In the genomic region with DNA sequence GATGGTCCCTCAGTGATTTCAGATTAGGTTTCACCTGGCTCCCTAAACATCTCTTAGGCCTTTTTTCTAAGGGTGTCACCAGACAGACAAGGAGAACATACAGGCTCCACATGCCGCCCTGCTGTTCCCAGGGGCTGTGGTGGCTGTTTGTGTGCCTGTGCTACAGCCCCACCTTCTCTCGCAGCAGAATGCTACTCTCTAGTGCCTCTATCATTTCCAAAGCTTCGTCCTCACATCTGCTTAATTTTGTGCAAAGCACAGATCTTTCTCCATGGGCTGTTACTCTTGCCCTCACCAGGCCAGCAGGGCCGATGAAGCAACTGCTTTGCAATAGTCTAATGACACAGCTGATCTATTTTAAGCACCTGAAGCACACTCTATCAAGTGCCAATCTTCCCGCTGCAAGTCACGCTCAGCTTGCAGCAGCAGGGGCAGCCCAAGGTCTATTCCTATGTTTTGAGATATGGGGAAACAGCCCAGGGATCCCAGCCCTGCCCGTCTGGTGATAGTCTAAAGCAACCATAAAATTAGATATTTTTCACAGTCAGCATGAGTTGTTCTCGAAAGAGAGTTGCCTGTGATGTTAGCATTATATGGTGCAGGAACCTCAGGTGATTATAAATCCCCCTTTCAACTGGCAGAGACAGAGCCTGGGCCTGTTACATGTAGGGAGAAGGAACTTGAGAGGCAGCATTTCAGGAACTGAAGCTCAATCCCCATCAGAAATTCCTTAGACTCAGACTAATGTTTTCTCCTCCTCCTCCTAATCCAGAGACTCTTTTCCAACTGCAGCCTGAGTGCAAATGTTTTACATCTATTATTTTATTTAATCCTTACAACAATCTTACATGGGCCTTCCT, we compare ENCODE assay signal across 1 cellular context.
TF ChIP-seq lines count a peak whose summit lies in the region.

No MANE protein-coding gene starts in this region.

TF ChIP-seq in K562, 482 proteins besides CTCF, POLR2A, EP300 and RAD21 (continued from another document and continues in another):
- no peak for TF ChIP-seq ZHX1 (conservative IDR thresholded peaks at IDR 0.05; ENCODE audit: low read length)
- TF ChIP-seq ZNF785 (CRISPR knock-in tag; IDR thresholded peaks at IDR 0.05), result no peak
- no peak for TF ChIP-seq CSDE1 (IDR thresholded peaks at IDR 0.05)
- no peak for TF ChIP-seq ZNF707 (CRISPR knock-in tag; conservative IDR thresholded peaks at IDR 0.05)
- peak; percentile 64 for TF ChIP-seq CXXC5 (CRISPR knock-in tag; IDR thresholded peaks at IDR 0.05)
- no peak for TF ChIP-seq SRSF9 (IDR thresholded peaks at IDR 0.05; ENCODE audit: borderline replicate concordance, low read depth, low read length)
- TF ChIP-seq ZNF830 (CRISPR knock-in tag; IDR thresholded peaks at IDR 0.05), result no peak
- TF ChIP-seq ESRRA (IDR thresholded peaks at IDR 0.05; ENCODE audit: borderline replicate concordance, low read depth), result no peak
- TF ChIP-seq, protein P1, sequence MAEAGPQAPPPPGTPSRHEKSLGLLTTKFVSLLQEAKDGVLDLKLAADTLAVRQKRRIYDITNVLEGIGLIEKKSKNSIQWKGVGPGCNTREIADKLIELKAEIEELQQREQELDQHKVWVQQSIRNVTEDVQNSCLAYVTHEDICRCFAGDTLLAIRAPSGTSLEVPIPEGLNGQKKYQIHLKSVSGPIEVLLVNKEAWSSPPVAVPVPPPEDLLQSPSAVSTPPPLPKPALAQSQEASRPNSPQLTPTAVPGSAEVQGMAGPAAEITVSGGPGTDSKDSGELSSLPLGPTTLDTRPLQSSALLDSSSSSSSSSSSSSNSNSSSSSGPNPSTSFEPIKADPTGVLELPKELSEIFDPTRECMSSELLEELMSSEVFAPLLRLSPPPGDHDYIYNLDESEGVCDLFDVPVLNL (CRISPR knock-in tag; IDR thresholded peaks at IDR 0.05; ENCODE audit: low read depth), result no peak
- no peak for TF ChIP-seq CHCHD3 (CRISPR knock-in tag; IDR thresholded peaks at IDR 0.05)
- TF ChIP-seq, protein P2, sequence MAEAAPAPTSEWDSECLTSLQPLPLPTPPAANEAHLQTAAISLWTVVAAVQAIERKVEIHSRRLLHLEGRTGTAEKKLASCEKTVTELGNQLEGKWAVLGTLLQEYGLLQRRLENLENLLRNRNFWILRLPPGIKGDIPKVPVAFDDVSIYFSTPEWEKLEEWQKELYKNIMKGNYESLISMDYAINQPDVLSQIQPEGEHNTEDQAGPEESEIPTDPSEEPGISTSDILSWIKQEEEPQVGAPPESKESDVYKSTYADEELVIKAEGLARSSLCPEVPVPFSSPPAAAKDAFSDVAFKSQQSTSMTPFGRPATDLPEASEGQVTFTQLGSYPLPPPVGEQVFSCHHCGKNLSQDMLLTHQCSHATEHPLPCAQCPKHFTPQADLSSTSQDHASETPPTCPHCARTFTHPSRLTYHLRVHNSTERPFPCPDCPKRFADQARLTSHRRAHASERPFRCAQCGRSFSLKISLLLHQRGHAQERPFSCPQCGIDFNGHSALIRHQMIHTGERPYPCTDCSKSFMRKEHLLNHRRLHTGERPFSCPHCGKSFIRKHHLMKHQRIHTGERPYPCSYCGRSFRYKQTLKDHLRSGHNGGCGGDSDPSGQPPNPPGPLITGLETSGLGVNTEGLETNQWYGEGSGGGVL (CRISPR knock-in tag; IDR thresholded peaks at IDR 0.05), result no peak
- TF ChIP-seq PTBP1 (IDR thresholded peaks at IDR 0.05; ENCODE audit: low read depth, low read length), result no peak
- no peak for TF ChIP-seq KDM1A (IDR thresholded peaks at IDR 0.05)
- TF ChIP-seq PURB (CRISPR knock-in tag; IDR thresholded peaks at IDR 0.05; ENCODE audit: low read depth), result no peak
- no peak for TF ChIP-seq ZFP91 (CRISPR knock-in tag; IDR thresholded peaks at IDR 0.05)
- no peak for TF ChIP-seq U2AF1 (optimal IDR thresholded peaks at IDR 0.05; ENCODE audit: low read depth, low read length)
- no peak for TF ChIP-seq CREBBP (IDR thresholded peaks at IDR 0.05; ENCODE audit: low read depth, low read length)
- TF ChIP-seq RUNX1 (IDR thresholded peaks at IDR 0.05; ENCODE audit: low read depth), result no peak
- no peak for TF ChIP-seq PPARD (CRISPR knock-in tag; IDR thresholded peaks at IDR 0.05)
- TF ChIP-seq ZNF57 (CRISPR knock-in tag; IDR thresholded peaks at IDR 0.05), result no peak
- no peak for TF ChIP-seq POLR3A (IDR thresholded peaks at IDR 0.05; ENCODE audit: borderline replicate concordance, extremely low read depth, insufficient read depth, insufficient read length)
- TF ChIP-seq, protein P3, sequence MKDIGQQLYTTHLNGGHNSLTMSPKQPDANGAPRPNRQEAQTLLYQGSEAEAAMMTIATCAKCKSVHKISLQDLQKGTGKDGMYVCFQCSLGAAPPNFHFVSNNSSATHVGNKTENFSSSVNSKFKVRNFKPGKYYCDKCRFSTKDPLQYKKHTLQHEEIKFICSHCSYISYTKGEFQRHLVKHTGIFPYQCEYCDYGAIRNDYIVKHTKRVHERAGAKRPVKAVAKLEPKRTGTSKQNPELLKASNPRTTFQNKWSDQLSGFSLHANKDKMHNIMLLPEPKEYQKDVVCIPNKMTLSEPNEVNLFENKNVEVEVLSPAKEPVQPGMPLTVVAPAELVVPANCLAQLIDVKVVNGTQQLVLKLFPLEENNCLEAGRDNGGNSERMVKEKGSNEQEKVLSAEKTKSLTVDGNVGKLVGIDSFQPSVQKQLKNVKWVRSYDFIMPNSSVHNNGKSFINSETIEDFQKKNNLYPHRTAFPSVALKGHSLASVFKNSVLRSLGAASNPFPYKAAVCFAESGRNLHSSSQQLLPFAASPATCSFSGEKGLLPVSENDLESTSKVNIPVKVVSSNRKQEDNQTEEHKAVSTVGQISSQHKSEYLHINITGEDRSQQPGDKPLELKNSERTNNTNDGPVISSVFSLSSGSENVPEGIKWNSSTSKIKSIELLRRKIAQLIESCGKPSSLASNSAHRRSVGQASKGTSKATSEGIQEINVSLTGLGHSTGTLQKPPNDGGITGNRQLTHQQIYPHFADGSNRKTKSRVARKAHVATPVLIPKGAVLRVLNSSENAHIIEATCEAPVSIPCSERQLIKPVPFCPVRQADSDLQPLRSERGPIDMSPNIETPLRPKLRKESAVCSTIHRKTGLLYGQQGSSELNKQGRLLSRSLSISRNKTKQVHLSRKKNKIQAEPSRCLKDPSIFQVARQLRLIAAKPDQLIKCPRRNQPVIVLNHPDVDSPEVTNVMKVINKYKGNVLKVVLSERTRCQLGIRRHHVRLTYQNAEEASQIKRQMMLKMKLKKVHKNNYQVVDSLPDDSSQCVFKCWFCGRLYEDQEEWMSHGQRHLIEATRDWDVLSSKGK (CRISPR knock-in tag; IDR thresholded peaks at IDR 0.05), result no peak
- no peak for TF ChIP-seq SIN3A (IDR thresholded peaks at IDR 0.05; ENCODE audit: borderline replicate concordance in 2 of 2, control insufficient read depth in 1 of 2, low read depth in 2 of 2, low read length in 2 of 2)
- TF ChIP-seq NFE2 (IDR thresholded peaks at IDR 0.05; ENCODE audit: low read depth), result peak; percentile 95
- TF ChIP-seq SMAD1 (IDR thresholded peaks at IDR 0.05; ENCODE audit: low read depth, low read length, partially characterized antibody), result no peak
- TF ChIP-seq HDAC1 (IDR thresholded peaks at IDR 0.05), result no peak
- no peak for TF ChIP-seq GATA2 (CRISPR knock-in tag; IDR thresholded peaks at IDR 0.05)
- no peak for TF ChIP-seq ZNF780A (CRISPR knock-in tag; IDR thresholded peaks at IDR 0.05)
- TF ChIP-seq KAT2B (IDR thresholded peaks at IDR 0.05; ENCODE audit: low read depth, low read length), result no peak
- TF ChIP-seq ZNF239 (CRISPR knock-in tag; IDR thresholded peaks at IDR 0.05), result peak; percentile 60
- TF ChIP-seq RBM25 (IDR thresholded peaks at IDR 0.05; ENCODE audit: low read depth, low read length, severe bottlenecking), result no peak
- TF ChIP-seq ZNF583 (CRISPR knock-in tag; IDR thresholded peaks at IDR 0.05), result peak; percentile 35
- TF ChIP-seq, protein P4, sequence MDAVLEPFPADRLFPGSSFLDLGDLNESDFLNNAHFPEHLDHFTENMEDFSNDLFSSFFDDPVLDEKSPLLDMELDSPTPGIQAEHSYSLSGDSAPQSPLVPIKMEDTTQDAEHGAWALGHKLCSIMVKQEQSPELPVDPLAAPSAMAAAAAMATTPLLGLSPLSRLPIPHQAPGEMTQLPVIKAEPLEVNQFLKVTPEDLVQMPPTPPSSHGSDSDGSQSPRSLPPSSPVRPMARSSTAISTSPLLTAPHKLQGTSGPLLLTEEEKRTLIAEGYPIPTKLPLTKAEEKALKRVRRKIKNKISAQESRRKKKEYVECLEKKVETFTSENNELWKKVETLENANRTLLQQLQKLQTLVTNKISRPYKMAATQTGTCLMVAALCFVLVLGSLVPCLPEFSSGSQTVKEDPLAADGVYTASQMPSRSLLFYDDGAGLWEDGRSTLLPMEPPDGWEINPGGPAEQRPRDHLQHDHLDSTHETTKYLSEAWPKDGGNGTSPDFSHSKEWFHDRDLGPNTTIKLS (IDR thresholded peaks at IDR 0.05; ENCODE audit: borderline replicate concordance, low read depth), result no peak
- TF ChIP-seq SIX5 (IDR thresholded peaks at IDR 0.05; ENCODE audit: borderline replicate concordance in 1 of 2, insufficient read depth in 1 of 2, low read depth in 1 of 2, low read length in 2 of 2), result no peak
- no peak for TF ChIP-seq ZNF23 (CRISPR knock-in tag; IDR thresholded peaks at IDR 0.05)
- TF ChIP-seq MTA1 (IDR thresholded peaks at IDR 0.05; ENCODE audit: borderline replicate concordance), result no peak
- TF ChIP-seq KLF1 (tag; IDR thresholded peaks at IDR 0.05), result 0 out of 2 replicates have a peak, but pooled peaks have one; percentile 33
- peak; percentile 32 for TF ChIP-seq CBFA2T3 (IDR thresholded peaks at IDR 0.05)
- no peak for TF ChIP-seq CHD4 (IDR thresholded peaks at IDR 0.05; ENCODE audit: insufficient read depth, insufficient replicate concordance, low read depth, low read length, poor library complexity, severe bottlenecking)
- TF ChIP-seq, protein P5, sequence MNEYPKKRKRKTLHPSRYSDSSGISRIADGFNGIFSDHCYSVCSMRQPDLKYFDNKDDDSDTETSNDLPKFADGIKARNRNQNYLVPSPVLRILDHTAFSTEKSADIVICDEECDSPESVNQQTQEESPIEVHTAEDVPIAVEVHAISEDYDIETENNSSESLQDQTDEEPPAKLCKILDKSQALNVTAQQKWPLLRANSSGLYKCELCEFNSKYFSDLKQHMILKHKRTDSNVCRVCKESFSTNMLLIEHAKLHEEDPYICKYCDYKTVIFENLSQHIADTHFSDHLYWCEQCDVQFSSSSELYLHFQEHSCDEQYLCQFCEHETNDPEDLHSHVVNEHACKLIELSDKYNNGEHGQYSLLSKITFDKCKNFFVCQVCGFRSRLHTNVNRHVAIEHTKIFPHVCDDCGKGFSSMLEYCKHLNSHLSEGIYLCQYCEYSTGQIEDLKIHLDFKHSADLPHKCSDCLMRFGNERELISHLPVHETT (CRISPR knock-in tag; conservative IDR thresholded peaks at IDR 0.05 in 1 of 2, IDR thresholded peaks at IDR 0.05 in 1 of 2), result no peak; a peak in 1 of 4 replicates
- TF ChIP-seq DDX20 (tag; IDR thresholded peaks at IDR 0.05; ENCODE audit: low read depth), result no peak
- TF ChIP-seq ZNF668 (CRISPR knock-in tag; IDR thresholded peaks at IDR 0.05), result 0 out of 2 replicates have a peak, but pooled peaks have one; percentile 65
- TF ChIP-seq HOMEZ (CRISPR knock-in tag; IDR thresholded peaks at IDR 0.05), result 0 out of 2 replicates have a peak, but pooled peaks have one; percentile 15
